Comparison of ENCODE assay signal across 10 cellular contexts in the genomic region with DNA sequence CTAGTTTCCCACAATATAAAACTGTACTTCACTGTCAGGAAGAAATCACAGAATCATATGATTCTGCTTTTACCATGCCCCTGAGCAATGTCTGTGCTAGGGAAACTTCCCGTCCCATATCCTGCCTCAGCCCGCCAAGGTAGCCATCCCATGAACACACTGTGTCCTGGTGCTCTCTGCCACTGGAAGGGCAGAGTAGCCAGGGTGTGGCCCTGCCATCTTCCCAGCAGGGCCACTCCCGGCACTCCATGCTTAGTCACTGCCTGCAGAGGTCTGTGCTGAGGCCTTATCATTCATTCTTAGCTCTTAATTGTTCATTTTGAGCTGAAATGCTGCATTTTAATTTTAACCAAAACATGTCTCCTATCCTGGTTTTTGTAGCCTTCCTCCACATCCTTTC. TPM values are rescaled to one million over a fixed set of nuclear protein-coding genes. Genes with fewer than 3 reads are reported as not detected.
DNase-seq lines count a peak whose midpoint lies in the region; ATAC-seq, FAIRE-seq and TF ChIP-seq lines count a peak whose summit lies in the region.
"Had no signal": no experiment of that assay in that cellular context is flagged by ENCODE, and none has a peak within 500 bp of the region (broad histone marks: within the 10 kb centered on the region; RNA-seq: fewer than 3 reads in every experiment).

No MANE protein-coding gene starts in this region.

- peak overlapping the region; percentile 28 to 48 for H3K27ac ChIP-seq in SK-N-SH (ENCODE audit: low read depth in 2 of 2, low read length in 1 of 2)

- H3K4me3 ChIP-seq in SK-N-SH (ENCODE audit: low read depth in 2 of 2, low read length in 1 of 2) = no peak overlapping the region

- no peaks in the 10 kb centered on the region for H3K9me3 ChIP-seq in SK-N-SH

- TF ChIP-seq POLR2A in H54 (IDR thresholded peaks at IDR 0.05; ENCODE audit: low read depth, low read length) = no peak

- DNase-seq in H54 (ENCODE audit: insufficient read length, low spot score) = peak; percentile 74
- no peak for DNase-seq in SK-N-SH
- no peak for DNase-seq in sciatic nerve (ENCODE audit: low spot score)
- DNase-seq in NCI-H524 (lab: John Stamatoyannopoulos, UW) = no peak
- no peak for DNase-seq in mesenteric fat pad (ENCODE audit: low spot score)
- DNase-seq: cortex of kidney, NCI-H2227 treated with DMSO at 0.1 percent for 48 hours had no signal

- H3K4me2 ChIP-seq in SK-N-SH = no peak overlapping the region

- H3K79me2 ChIP-seq in SK-N-SH (ENCODE audit: insufficient read depth) = peaks cover 10% of the 10 kb centered on the region; the same call in 1 of the 2 replicates

- H2AFZ ChIP-seq in SK-N-SH (ENCODE audit: low read depth) = no peak overlapping the region

- H3K4me1 ChIP-seq in SK-N-SH (ENCODE audit: control insufficient read depth in 1 of 2, insufficient read depth in 2 of 2, low read depth in 1 of 2, low read length in 1 of 2) = peaks cover 6 to 20% of the 10 kb centered on the region in 2 experiments; a peak in 2 of 4 replicates

- H3F3A ChIP-seq in SK-N-SH (replicated peaks; ENCODE audit: insufficient read depth) = peaks cover 77% of the 10 kb centered on the region

- CTCF ChIA-PET in SK-N-SH (lab: Yijun Ruan, JAX) = interaction anchor here (0.7 to 1.5 kb wide), 2 partner anchors 16 to 233 kb away, joined by 3 to 8 read pairs; no protein-coding TSS in a partner anchor

- no peak for TF ChIP-seq CTCF in SK-N-SH (IDR thresholded peaks at IDR 0.05)

- FAIRE-seq in H54 (lab: Jason Lieb, UNC) = peak; percentile 93

- H4K20me1 ChIP-seq in SK-N-SH (ENCODE audit: insufficient read depth) = no peaks in the 10 kb centered on the region

- TF ChIP-seq EP300 in SK-N-SH (IDR thresholded peaks at IDR 0.05; ENCODE audit: borderline replicate concordance in 1 of 2, low read depth in 1 of 2, low read length in 1 of 2) = no peak

- POLR2A ChIA-PET in SK-N-SH (lab: Yijun Ruan, JAX) = no interaction called here

- no peaks in the 10 kb centered on the region for H3K27me3 ChIP-seq in SK-N-SH (ENCODE audit: insufficient read depth)

- 61% methylated on average over 3 of the region's 3 CpGs for WGBS in SK-N-SH (ENCODE audit: low lambda C conversion rate)

- no peak for TF ChIP-seq RAD21 in SK-N-SH (IDR thresholded peaks at IDR 0.05; ENCODE audit: low read length)

- H3K36me3 ChIP-seq in SK-N-SH (replicated peaks in 1 of 2; ENCODE audit: control insufficient read depth in 1 of 2, insufficient read depth in 2 of 2, low read length in 1 of 2) = peaks cover 89 to 93% of the 10 kb centered on the region in 2 experiments

- intact Hi-C loops in sciatic nerve (cut with DNase I) = no loop called here

- no peak overlapping the region for H3K9ac ChIP-seq in SK-N-SH

- no peaks in the 10 kb centered on the region for H3K9me2 ChIP-seq in SK-N-SH

- peak; percentile 78 for ATAC-seq in esophagus mucosa
- ATAC-seq in sciatic nerve = peak; percentile 21
- ATAC-seq in HG02884 (IDR thresholded peaks at IDR 0.05; ENCODE audit: unreplicated experiment) = no peak
- no peak for ATAC-seq in HG02623 (IDR thresholded peaks at IDR 0.05; ENCODE audit: unreplicated experiment)

TF ChIP-seq in SK-N-SH, 30 proteins besides CTCF, POLR2A, EP300 and RAD21:
- TF ChIP-seq, protein P1, sequence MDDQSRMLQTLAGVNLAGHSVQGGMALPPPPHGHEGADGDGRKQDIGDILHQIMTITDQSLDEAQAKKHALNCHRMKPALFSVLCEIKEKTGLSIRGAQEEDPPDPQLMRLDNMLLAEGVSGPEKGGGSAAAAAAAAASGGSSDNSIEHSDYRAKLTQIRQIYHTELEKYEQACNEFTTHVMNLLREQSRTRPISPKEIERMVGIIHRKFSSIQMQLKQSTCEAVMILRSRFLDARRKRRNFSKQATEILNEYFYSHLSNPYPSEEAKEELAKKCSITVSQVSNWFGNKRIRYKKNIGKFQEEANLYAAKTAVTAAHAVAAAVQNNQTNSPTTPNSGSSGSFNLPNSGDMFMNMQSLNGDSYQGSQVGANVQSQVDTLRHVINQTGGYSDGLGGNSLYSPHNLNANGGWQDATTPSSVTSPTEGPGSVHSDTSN (IDR thresholded peaks at IDR 0.05) = no peak
- TF ChIP-seq FOXJ3 (CRISPR knock-in tag; IDR thresholded peaks at IDR 0.05) = no peak
- TF ChIP-seq, protein P2, sequence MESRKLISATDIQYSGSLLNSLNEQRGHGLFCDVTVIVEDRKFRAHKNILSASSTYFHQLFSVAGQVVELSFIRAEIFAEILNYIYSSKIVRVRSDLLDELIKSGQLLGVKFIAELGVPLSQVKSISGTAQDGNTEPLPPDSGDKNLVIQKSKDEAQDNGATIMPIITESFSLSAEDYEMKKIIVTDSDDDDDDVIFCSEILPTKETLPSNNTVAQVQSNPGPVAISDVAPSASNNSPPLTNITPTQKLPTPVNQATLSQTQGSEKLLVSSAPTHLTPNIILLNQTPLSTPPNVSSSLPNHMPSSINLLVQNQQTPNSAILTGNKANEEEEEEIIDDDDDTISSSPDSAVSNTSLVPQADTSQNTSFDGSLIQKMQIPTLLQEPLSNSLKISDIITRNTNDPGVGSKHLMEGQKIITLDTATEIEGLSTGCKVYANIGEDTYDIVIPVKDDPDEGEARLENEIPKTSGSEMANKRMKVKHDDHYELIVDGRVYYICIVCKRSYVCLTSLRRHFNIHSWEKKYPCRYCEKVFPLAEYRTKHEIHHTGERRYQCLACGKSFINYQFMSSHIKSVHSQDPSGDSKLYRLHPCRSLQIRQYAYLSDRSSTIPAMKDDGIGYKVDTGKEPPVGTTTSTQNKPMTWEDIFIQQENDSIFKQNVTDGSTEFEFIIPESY (IDR thresholded peaks at IDR 0.05; ENCODE audit: borderline replicate concordance, low read depth) = no peak
- TF ChIP-seq, protein P3, sequence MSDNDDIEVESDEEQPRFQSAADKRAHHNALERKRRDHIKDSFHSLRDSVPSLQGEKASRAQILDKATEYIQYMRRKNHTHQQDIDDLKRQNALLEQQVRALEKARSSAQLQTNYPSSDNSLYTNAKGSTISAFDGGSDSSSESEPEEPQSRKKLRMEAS (IDR thresholded peaks at IDR 0.05; ENCODE audit: low read depth) = no peak
- TF ChIP-seq, protein P4, sequence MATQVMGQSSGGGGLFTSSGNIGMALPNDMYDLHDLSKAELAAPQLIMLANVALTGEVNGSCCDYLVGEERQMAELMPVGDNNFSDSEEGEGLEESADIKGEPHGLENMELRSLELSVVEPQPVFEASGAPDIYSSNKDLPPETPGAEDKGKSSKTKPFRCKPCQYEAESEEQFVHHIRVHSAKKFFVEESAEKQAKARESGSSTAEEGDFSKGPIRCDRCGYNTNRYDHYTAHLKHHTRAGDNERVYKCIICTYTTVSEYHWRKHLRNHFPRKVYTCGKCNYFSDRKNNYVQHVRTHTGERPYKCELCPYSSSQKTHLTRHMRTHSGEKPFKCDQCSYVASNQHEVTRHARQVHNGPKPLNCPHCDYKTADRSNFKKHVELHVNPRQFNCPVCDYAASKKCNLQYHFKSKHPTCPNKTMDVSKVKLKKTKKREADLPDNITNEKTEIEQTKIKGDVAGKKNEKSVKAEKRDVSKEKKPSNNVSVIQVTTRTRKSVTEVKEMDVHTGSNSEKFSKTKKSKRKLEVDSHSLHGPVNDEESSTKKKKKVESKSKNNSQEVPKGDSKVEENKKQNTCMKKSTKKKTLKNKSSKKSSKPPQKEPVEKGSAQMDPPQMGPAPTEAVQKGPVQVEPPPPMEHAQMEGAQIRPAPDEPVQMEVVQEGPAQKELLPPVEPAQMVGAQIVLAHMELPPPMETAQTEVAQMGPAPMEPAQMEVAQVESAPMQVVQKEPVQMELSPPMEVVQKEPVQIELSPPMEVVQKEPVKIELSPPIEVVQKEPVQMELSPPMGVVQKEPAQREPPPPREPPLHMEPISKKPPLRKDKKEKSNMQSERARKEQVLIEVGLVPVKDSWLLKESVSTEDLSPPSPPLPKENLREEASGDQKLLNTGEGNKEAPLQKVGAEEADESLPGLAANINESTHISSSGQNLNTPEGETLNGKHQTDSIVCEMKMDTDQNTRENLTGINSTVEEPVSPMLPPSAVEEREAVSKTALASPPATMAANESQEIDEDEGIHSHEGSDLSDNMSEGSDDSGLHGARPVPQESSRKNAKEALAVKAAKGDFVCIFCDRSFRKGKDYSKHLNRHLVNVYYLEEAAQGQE (IDR thresholded peaks at IDR 0.05; ENCODE audit: low read depth, low read length) = no peak
- no peak for TF ChIP-seq TCF12 (IDR thresholded peaks at IDR 0.05)
- no peak for TF ChIP-seq RFX5 (IDR thresholded peaks at IDR 0.05; ENCODE audit: low read length)
- TF ChIP-seq, protein P5, sequence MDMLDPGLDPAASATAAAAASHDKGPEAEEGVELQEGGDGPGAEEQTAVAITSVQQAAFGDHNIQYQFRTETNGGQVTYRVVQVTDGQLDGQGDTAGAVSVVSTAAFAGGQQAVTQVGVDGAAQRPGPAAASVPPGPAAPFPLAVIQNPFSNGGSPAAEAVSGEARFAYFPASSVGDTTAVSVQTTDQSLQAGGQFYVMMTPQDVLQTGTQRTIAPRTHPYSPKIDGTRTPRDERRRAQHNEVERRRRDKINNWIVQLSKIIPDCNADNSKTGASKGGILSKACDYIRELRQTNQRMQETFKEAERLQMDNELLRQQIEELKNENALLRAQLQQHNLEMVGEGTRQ (IDR thresholded peaks at IDR 0.05; ENCODE audit: borderline replicate concordance, low read depth, low read length) = no peak
- TF ChIP-seq NFIC (IDR thresholded peaks at IDR 0.05; ENCODE audit: borderline replicate concordance) = no peak
- TF ChIP-seq YY1 (IDR thresholded peaks at IDR 0.05; ENCODE audit: low read depth) = no peak
- no peak for TF ChIP-seq NRF1 (IDR thresholded peaks at IDR 0.05; ENCODE audit: low read depth, low read length)
- TF ChIP-seq FOXM1 (IDR thresholded peaks at IDR 0.05; ENCODE audit: low read depth) = no peak
- no peak for TF ChIP-seq EZH2phosphoT487 (IDR thresholded peaks at IDR 0.05; ENCODE audit: borderline replicate concordance, low read depth)
- TF ChIP-seq ELF1 (IDR thresholded peaks at IDR 0.05) = no peak

RNA-seq across cellular contexts. Expression of a gene that starts 31.8 kb away (rescaled TPM):
- polyA plus RNA-seq in SK-N-SH (2012; rRNA removed) = 17.7 and 25.8 TPM in 2 replicates
- polyA plus RNA-seq in SK-N-SH (2012; cell fraction: cytosol; rRNA removed) = 26.6 and 27.1 TPM in 2 replicates
- 10.4 and 21.8 TPM in 2 replicates for polyA plus RNA-seq in SK-N-SH (2012; cell fraction: nucleus; rRNA removed)
- total RNA-seq in esophagus mucosa (22.6 TPM), sciatic nerve (27.2 TPM), mesenteric fat pad (34.1 TPM)

RNA-seq across cellular contexts. Expression of a gene that starts 32.2 kb away (rescaled TPM):
- polyA plus RNA-seq in SK-N-SH (2012; rRNA removed) = 25.1 and 34.6 TPM in 2 replicates
- polyA plus RNA-seq in SK-N-SH (2012; cell fraction: cytosol; rRNA removed) = 43.1 and 51.1 TPM in 2 replicates
- polyA plus RNA-seq in SK-N-SH (2012; cell fraction: nucleus; rRNA removed) = 6.9 and 14.4 TPM in 2 replicates
- total RNA-seq in esophagus mucosa (50.8 TPM), sciatic nerve (32.5 TPM), mesenteric fat pad (34.9 TPM)

Comparison
In these comparisons a context has a peak if more than half of its experiments do, and no peak if none do; other contexts are left out.
1. ATAC-seq: peak in esophagus mucosa (single experiment) and sciatic nerve (single experiment); none in HG02884 (single experiment) and HG02623 (single experiment).